In the genomic region with DNA sequence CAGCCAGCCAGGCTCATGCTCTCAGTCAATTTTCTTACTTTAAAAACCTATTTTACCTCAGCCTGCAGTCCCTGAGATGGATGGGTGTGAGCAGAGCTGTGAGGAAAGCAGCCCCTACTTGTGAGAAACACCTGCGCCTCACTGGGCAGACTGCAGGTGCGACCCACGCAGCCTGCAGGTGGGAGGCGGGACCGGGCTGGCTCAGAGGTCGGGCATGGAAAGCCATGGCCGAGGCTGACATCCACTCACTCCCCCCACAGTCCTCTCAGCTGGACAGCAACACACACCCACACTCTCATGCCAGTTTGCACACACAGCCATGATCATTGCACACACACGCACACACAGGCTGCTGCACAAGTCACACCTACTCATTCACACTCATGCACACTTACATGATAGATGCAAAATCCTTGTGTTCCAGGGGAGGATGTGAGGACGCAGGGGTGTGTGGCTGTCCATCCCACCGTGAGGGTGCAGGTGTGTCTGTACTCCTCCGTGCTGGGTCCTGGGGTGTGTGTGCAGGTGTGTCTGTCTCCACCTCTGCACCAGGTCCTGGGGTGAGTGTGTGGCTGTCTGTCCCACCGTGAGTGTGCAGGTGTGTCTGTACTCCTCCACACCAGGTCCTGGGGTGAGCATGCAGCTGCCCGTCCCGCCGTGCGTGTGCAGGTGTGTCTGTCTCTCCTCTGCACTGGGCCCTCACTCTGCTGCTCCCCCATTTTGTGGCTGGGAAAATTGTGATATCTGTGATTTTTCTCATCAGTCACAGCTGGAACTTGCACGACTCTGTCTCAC, we compare ENCODE assay signal across 14 cellular contexts.
"Had no signal": no experiment of that assay in that cellular context is flagged by ENCODE, and none has a peak within 500 bp of the region (broad histone marks: within the 10 kb centered on the region; RNA-seq: fewer than 3 reads in every experiment).

No MANE protein-coding gene starts in this region.

- H3K36me3 Mint-ChIP-seq: activated naive CD8-positive, alpha-beta T cell; brain; naive thymus-derived CD8-positive, alpha-beta T cell had no signal

- H3K4me1 ChIP-seq: uterus had no signal

- ATAC-seq: activated CD8-positive, alpha-beta T cell treated with anti-CD3 and anti-CD28 coated beads for 36 hours; effector memory CD8-positive, alpha-beta T cell; mucosa of descending colon; naive thymus-derived CD8-positive, alpha-beta T cell had no signal

- H3K36me3 ChIP-seq: uterus had no signal

- H3K27me3 Mint-ChIP-seq: activated CD8-positive, alpha-beta T cell treated with anti-CD3 and anti-CD28 coated beads for 36 hours; activated naive CD8-positive, alpha-beta T cell had no signal

- H3K4me3 ChIP-seq: lung, mucosa of descending colon, testis, uterus had no signal

- H3K9me3 Mint-ChIP-seq: activated CD8-positive, alpha-beta T cell treated with anti-CD3 and anti-CD28 coated beads for 36 hours; dendritic cell treated with granulocyte-macrophage colony-stimulating factor and Interleukin-4, amounts not matched to agents 40 ng/mL and 50 ng/mL, for 4 days; effector memory CD8-positive, alpha-beta T cell; stimulated activated naive CD8-positive, alpha-beta T cell treated with anti-CD3 and anti-CD28 coated beads, Interleukin-15, Interleukin-2, amounts not matched to agents 100 ng/mL and 50 ng/mL, for 24 hours had no signal

- H3K4me3 Mint-ChIP-seq: activated CD8-positive, alpha-beta T cell treated with anti-CD3 and anti-CD28 coated beads for 36 hours; activated naive CD8-positive, alpha-beta T cell; brain; dendritic cell treated with granulocyte-macrophage colony-stimulating factor and Interleukin-4, amounts not matched to agents 40 ng/mL and 50 ng/mL, for 4 days; effector memory CD8-positive, alpha-beta T cell; naive thymus-derived CD8-positive, alpha-beta T cell; stimulated activated naive CD8-positive, alpha-beta T cell treated with anti-CD3 and anti-CD28 coated beads, Interleukin-15, Interleukin-2, amounts not matched to agents 100 ng/mL and 50 ng/mL, for 24 hours had no signal

- DNase-seq: activated CD4-positive, alpha-beta T cell treated with anti-CD3 and anti-CD28 coated beads for 4 hours; activated CD8-positive, alpha-beta T cell treated with anti-CD3 and anti-CD28 coated beads for 36 hours; effector memory CD8-positive, alpha-beta T cell; kidney; naive thymus-derived CD8-positive, alpha-beta T cell; stimulated activated CD4-positive, alpha-beta T cell treated with anti-CD3 and anti-CD28 coated beads, Interleukin-4, amount 100 ng/mL, for 1 hour; uterus had no signal

- H3K9me3 ChIP-seq: mucosa of descending colon, testis, uterus had no signal

- H3K27me3 ChIP-seq: testis, uterus had no signal

- H3K27ac Mint-ChIP-seq: activated CD8-positive, alpha-beta T cell treated with anti-CD3 and anti-CD28 coated beads for 36 hours; activated naive CD8-positive, alpha-beta T cell; brain; dendritic cell treated with granulocyte-macrophage colony-stimulating factor and Interleukin-4, amounts not matched to agents 40 ng/mL and 50 ng/mL, for 4 days; effector memory CD8-positive, alpha-beta T cell; stimulated activated naive CD8-positive, alpha-beta T cell treated with anti-CD3 and anti-CD28 coated beads, Interleukin-15, Interleukin-2, amounts not matched to agents 100 ng/mL and 50 ng/mL, for 24 hours had no signal

- H3K27ac ChIP-seq: uterus had no signal
